In genomic region chr4:168831585-168831918, GRCh38 we compare ENCODE assay signal across 8 cellular contexts.
DNase-seq lines count a peak whose midpoint lies in the region; ATAC-seq, FAIRE-seq and TF ChIP-seq lines count a peak whose summit lies in the region.

No MANE protein-coding gene starts in this region.

- H4K5ac ChIP-seq in H1 (ENCODE audit: insufficient read length, low read depth, low read length) = no peak overlapping the region

- POLR2A ChIA-PET in H1 (lab: Charles Lee; ENCODE audit: partially characterized antibody) = interaction anchor here (0.9 to 4.9 kb wide), 19 partner anchors 10 to 248 kb away, joined by 3 to 127 read pairs (median 4); partner anchors contain the start of gene CBR4

- no peak overlapping the region for H3K23ac ChIP-seq in H1 (ENCODE audit: insufficient read length)

- CTCF ChIA-PET in H1 (lab: Charles Lee; ENCODE audit: partially characterized antibody) = interaction anchor here (0.9 to 5.6 kb wide), 15 partner anchors 10 to 125 kb away, joined by 3 to 39 read pairs (median 12); no protein-coding TSS in a partner anchor

- FAIRE-seq in GM19239 (lab: Jason Lieb, UNC) = peak; percentile 11
- FAIRE-seq in H1 (lab: Jason Lieb, UNC) = peak; percentile 58

- no peaks in the 10 kb centered on the region for H3K9me3 ChIP-seq in MM.1S (replicated peaks; ENCODE audit: insufficient read depth, low read length)
- H3K9me3 ChIP-seq in H1 (ENCODE audit: insufficient read depth in 2 of 2, low read depth in 1 of 2, low read length in 1 of 2) = no peaks in the 10 kb centered on the region

- H2BK5ac ChIP-seq in H1 (ENCODE audit: low read depth, low read length) = 0 out of 2 replicates have a peak overlapping the region, but pooled peaks have one; percentile 29

- H2BK12ac ChIP-seq in H1 (ENCODE audit: low read depth, low read length) = no peak overlapping the region

- peak overlapping the region; percentile 84; the same call in 1 of the 2 replicates for H3K9ac ChIP-seq in MM.1S (ENCODE audit: low read length)
- H3K9ac ChIP-seq in H1 (replicated peaks in 1 of 4; ENCODE audit: extremely low read depth in 1 of 4, low read depth in 3 of 4, low read length in 3 of 4) = peak overlapping the region in 3 of 4 experiments; percentile 32 to 87 (median 83); a peak in 5 of 7 replicates

- no peak for TF ChIP-seq CTCF in MM.1S (IDR thresholded peaks at IDR 0.05; ENCODE audit: low read length)
- no peak for TF ChIP-seq CTCF in H1 (IDR thresholded peaks at IDR 0.05; ENCODE audit: control extremely low read depth in 1 of 3, insufficient read depth in 1 of 3, low read depth in 1 of 3, low read length in 3 of 3)
- TF ChIP-seq CTCF in omental fat pad (IDR thresholded peaks at IDR 0.05) = no peak

- no peak overlapping the region for H2BK20ac ChIP-seq in H1 (ENCODE audit: low read length)

- H3K18ac ChIP-seq in H1 (ENCODE audit: extremely low read depth, low read length) = no peak overlapping the region

- no peak overlapping the region for H4K8ac ChIP-seq in H1 (ENCODE audit: extremely low read depth, insufficient read depth, low read length)

- H3K14ac ChIP-seq in H1 (ENCODE audit: insufficient read length) = no peak overlapping the region

- H3K79me1 ChIP-seq in H1 (ENCODE audit: low read depth, low read length) = no peaks in the 10 kb centered on the region

- H2AFZ ChIP-seq in MM.1S (ENCODE audit: low read length) (peak overlapping the region; percentile 68), H1 (ENCODE audit: low read length) (peak overlapping the region; percentile 81; the same call in 1 of the 2 replicates)

- H3K4me2 ChIP-seq in MM.1S (ENCODE audit: low read depth, low read length) = peak overlapping the region; percentile 66
- H3K4me2 ChIP-seq in H1 (ENCODE audit: insufficient read depth in 1 of 2, low read depth in 2 of 2, low read length in 2 of 2) = peak overlapping the region; percentile 75 to 92

- H3K79me2 ChIP-seq in MM.1S (ENCODE audit: low read length) = 0 out of 2 replicates have a peak, but pooled peaks cover 19% of the 10 kb centered on the region
- peaks cover 0 to 28% of the 10 kb centered on the region in 2 experiments; a peak in 2 of 4 replicates for H3K79me2 ChIP-seq in H1 (ENCODE audit: control insufficient read depth in 1 of 2, insufficient read depth in 2 of 2, low read length in 2 of 2)

- H3F3A ChIP-seq in MM.1S (ENCODE audit: insufficient read depth, low read length) = no peaks in the 10 kb centered on the region

- no peaks in the 10 kb centered on the region for H3K36me3 ChIP-seq in MM.1S (replicated peaks; ENCODE audit: insufficient read depth, low read length)
- H3K36me3 ChIP-seq in H1 (ENCODE audit: control insufficient read depth in 2 of 4, insufficient read depth in 4 of 4, low read length in 3 of 4) = no peaks in the 10 kb centered on the region

- H3K27me3 ChIP-seq in MM.1S (replicated peaks; ENCODE audit: insufficient read depth, low read length) (no peaks in the 10 kb centered on the region), H1 (replicated peaks in 1 of 4; ENCODE audit: control insufficient read depth in 3 of 4, extremely low read depth in 1 of 4, insufficient read depth in 3 of 4, low read length in 3 of 4) (peaks cover 0 to 11% (median 5%) of the 10 kb centered on the region in 4 experiments; a peak in 3 of 7 replicates)

- H3K27ac ChIP-seq in MM.1S (ENCODE audit: low read length) (no peak overlapping the region), H1 (ENCODE audit: low read depth, low read length) (no peak overlapping the region)

- 3% methylated on average over 12 of the region's 14 CpGs; no CpG with 5 or more reads in 1 of the 2 experiments for WGBS in H1 (ENCODE audit: extremely low coverage in 1 of 2, insufficient coverage in 1 of 2, insufficient read length in 1 of 2, insufficient replicate concordance in 2 of 2, low coverage in 1 of 2, low lambda C conversion rate in 2 of 2, missing lambda C conversion rate in 1 of 2), 2 experiments

- H2AK5ac ChIP-seq in H1 (ENCODE audit: low read depth, low read length) = no peak overlapping the region

- TF ChIP-seq EP300 in H1 (IDR thresholded peaks at IDR 0.05; ENCODE audit: borderline replicate concordance in 1 of 2, low read depth in 2 of 2, low read length in 2 of 2) = no peak

- TF ChIP-seq RAD21 in H1 (IDR thresholded peaks at IDR 0.05 in 1 of 2, conservative IDR thresholded peaks at IDR 0.05 in 1 of 2; ENCODE audit: low read depth in 2 of 2, low read length in 2 of 2) = no peak

- no peak for TF ChIP-seq POLR2A in H1 (IDR thresholded peaks at IDR 0.05; ENCODE audit: control extremely low read depth in 1 of 2, low read depth in 2 of 2, low read length in 2 of 2)

- H3K4me1 ChIP-seq in MM.1S (ENCODE audit: low read length) = no peaks in the 10 kb centered on the region
- peaks cover 0 to 18% (median under 1%) of the 10 kb centered on the region in 4 experiments; a peak in 5 of 7 replicates for H3K4me1 ChIP-seq in H1 (replicated peaks in 1 of 4; ENCODE audit: control insufficient read depth in 3 of 4, insufficient read depth in 4 of 4, low read length in 3 of 4)

- H2BK15ac ChIP-seq in H1 (ENCODE audit: low read length) = no peak overlapping the region

- H3K56ac ChIP-seq in H1 (replicated peaks; ENCODE audit: insufficient read length, low read depth, low read length) = no peak overlapping the region

- no peak overlapping the region for H4K91ac ChIP-seq in H1 (replicated peaks; ENCODE audit: insufficient read length, low read length)

- no peak overlapping the region for H2BK120ac ChIP-seq in H1 (replicated peaks; ENCODE audit: low read depth, low read length)

- ATAC-seq in omental fat pad (ENCODE audit: low FRiP score) = peak; percentile 3
- ATAC-seq in HG03095 (IDR thresholded peaks at IDR 0.05; ENCODE audit: unreplicated experiment) = no peak
- ATAC-seq in HG02884 (IDR thresholded peaks at IDR 0.05; ENCODE audit: unreplicated experiment) = no peak

- H3K4me3 ChIP-seq in MM.1S (ENCODE audit: low read length) (peak overlapping the region; percentile 95), H1 (ENCODE audit: extremely low read depth in 1 of 4, insufficient read depth in 2 of 4, low read depth in 3 of 4, low read length in 4 of 4) (peak overlapping the region; percentile 69 to 96 (median 81))

- H4K20me1 ChIP-seq in MM.1S (ENCODE audit: insufficient read depth, low read length) (no peaks in the 10 kb centered on the region), H1 (replicated peaks in 1 of 2; ENCODE audit: control insufficient read depth in 1 of 2, insufficient read depth in 2 of 2, low read length in 2 of 2) (no peaks in the 10 kb centered on the region)

- no peak overlapping the region for H3K4ac ChIP-seq in H1 (replicated peaks; ENCODE audit: insufficient read length, low read depth, low read length)

- no peaks in the 10 kb centered on the region for H3K9me2 ChIP-seq in MM.1S (replicated peaks; ENCODE audit: insufficient read depth, low read length)

- DNase-seq in GM19239 (ENCODE audit: insufficient read length, low spot score) = no peak
- DNase-seq in MM.1S = no peak
- DNase-seq in H1 (ENCODE audit: low read depth in 1 of 2, low spot score in 2 of 2) = no peak
- DNase-seq in omental fat pad (ENCODE audit: low spot score) = no peak
- DNase-seq in stimulated activated CD4-positive, alpha-beta T cell treated with anti-CD3 and anti-CD28 coated beads, Interleukin-12 subunit alpha, Interleukin-12 subunit beta, amount 100 ng/mL, for 4 hours = no peak
- DNase-seq in SHP77 treated with DMSO at 0.1 percent for 48 hours (lab: John Stamatoyannopoulos, UW) = no peak

- peaks cover 6% of the 10 kb centered on the region for H3K23me2 ChIP-seq in H1 (ENCODE audit: low read depth, low read length)

TF ChIP-seq in H1, 55 proteins besides CTCF, POLR2A, EP300 and RAD21 (continues in another document):
- TF ChIP-seq CREB1 (IDR thresholded peaks at IDR 0.05) (no peak), SIN3A (conservative IDR thresholded peaks at IDR 0.05 in 1 of 2, IDR thresholded peaks at IDR 0.05 in 1 of 2; ENCODE audit: low read depth in 1 of 2, low read length in 2 of 2) (no peak), RNF2 (IDR thresholded peaks at IDR 0.05; ENCODE audit: borderline replicate concordance, low read depth, low read length, missing control alignments, poor library complexity, severe bottlenecking) (no peak), HDAC6 (IDR thresholded peaks at IDR 0.05; ENCODE audit: low read depth, low read length) (no peak)
